Comparison of ENCODE assay signal across 1 cellular context in the genomic region with DNA sequence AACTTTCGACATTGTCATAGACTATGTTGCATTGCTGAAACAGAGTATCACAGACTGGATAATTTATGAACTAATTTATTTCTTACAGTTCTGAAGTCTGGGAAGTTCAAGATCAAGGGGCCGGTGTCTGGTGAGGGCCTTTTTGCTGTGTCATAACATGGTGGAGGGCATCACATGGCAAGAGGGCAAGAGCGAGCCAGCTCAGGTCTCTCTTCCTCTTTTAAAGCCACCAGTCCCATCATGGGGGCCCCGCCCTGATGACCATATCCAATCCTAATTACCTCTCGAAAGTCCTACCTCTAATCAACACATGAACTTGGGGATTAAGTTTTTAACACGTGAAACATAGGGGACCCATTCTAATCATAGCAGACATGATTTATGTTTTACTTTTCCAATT.
TF ChIP-seq lines count a peak whose summit lies in the region.

No MANE protein-coding gene starts in this region.

TF ChIP-seq in SK-N-SH treated with all-trans-retinoic acid at 6 μM for 48 hours, 23 proteins besides CTCF, POLR2A, EP300 and RAD21 (continued from another document):
- TF ChIP-seq PATZ1 (CRISPR knock-in tag; IDR thresholded peaks at IDR 0.05; ENCODE audit: borderline replicate concordance): no peak
- no peak for TF ChIP-seq OSR1 (CRISPR knock-in tag; IDR thresholded peaks at IDR 0.05)
